8 cellular contexts compared by ENCODE assay signal in the genomic region with DNA sequence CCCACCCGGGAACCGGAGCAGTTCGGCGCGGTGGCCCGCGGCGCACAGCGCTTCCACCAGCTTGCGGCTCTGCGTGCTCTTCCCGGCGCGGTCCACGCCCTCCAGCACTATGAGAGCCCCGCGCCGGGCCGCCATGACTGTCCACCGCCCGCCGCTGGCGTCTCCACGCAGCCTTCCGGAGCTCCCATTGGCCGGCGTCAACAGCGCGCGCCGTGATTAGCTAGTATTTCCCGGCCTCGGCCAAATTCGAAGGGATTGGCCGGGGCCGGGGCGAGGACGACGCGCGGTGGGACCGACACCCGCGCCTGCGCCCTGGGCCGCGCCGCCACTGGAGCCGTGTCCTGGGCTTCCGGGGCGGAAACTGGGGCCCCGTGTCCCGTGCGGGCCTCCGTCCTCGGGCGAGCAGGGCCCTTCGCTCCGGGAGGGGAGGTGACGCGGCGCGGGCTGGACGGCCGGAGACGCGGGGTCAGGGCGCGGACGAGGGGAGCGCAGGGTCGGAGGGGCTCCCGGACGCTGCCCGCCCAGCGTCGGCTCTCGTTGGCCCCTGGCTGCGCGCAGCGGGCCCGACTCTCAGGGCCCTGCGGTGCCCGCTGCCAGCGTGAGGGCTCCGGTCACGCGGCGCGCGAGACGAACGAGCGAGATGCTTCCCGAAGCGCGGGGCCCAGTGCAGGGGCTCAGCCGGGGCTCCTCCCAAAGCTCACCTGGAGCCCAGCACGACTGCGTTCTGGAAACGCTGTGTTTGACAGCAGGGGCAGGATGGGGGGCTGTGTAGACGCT. TPM values are rescaled to one million over a fixed set of nuclear protein-coding genes. Genes with fewer than 3 reads are reported as not detected.
A peak's percentile ranks its signal among the peaks of the same experiment; 100 is the strongest.
DNase-seq lines count a peak whose midpoint lies in the region; ATAC-seq, FAIRE-seq and TF ChIP-seq lines count a peak whose summit lies in the region.

TSS of gene DTYMK (minus strand) at position 167 of the 777 bp plus-strand sequence. CDS start at position 135, 32 bp downstream.

- peak; percentile 81 for TF ChIP-seq POLR2A in H54 (IDR thresholded peaks at IDR 0.05; ENCODE audit: low read depth, low read length)
- TF ChIP-seq POLR2A in Raji (IDR thresholded peaks at IDR 0.05; ENCODE audit: insufficient read depth, low read depth, low read length): peak; percentile 81

- peak; percentile 98 for ATAC-seq in natural killer cell treated with Interleukin-12 subunit alpha and Interleukin-12 subunit beta and Interleukin-15 and Interleukin-18, amount 100 ng/mL, for 72 hours
- ATAC-seq in stimulated activated naive CD8-positive, alpha-beta T cell treated with anti-CD3 and anti-CD28 coated beads, Interleukin-15, Interleukin-2, amounts not matched to agents 100 U/mL and 50 U/mL, for 24 hours: peak; percentile 97

- peaks cover 6 to 16% of the 10 kb centered on the region in 2 donors for H3K4me1 Mint-ChIP-seq in natural killer cell treated with Interleukin-12 subunit alpha and Interleukin-12 subunit beta and Interleukin-15 and Interleukin-18, amount 100 ng/mL, for 72 hours (ENCODE audit: low read depth in 2 of 2)

- FAIRE-seq in H54 (lab: Jason Lieb, UNC): no peak

- peak; percentile 96 for DNase-seq in EL
- DNase-seq in H54 (ENCODE audit: insufficient read length, low spot score): peak; percentile 96
- peak; percentile 92 for DNase-seq in M059J (ENCODE audit: low read depth)
- DNase-seq in activated T-helper 9 cell treated with anti-CD3 and anti-CD28 coated beads, Interleukin-2, amount 50 U/mL, for 16 hours (ENCODE audit: low read depth): peak; percentile 93
- peak; percentile 91 for DNase-seq in fibroblast of peridontal ligament (ENCODE audit: extremely low read depth)
- peak; percentile 99 for DNase-seq in natural killer cell treated with Interleukin-12 subunit alpha and Interleukin-12 subunit beta and Interleukin-15 and Interleukin-18, amount 100 ng/mL, for 72 hours (ENCODE audit: low spot score)
- DNase-seq in stimulated activated naive CD8-positive, alpha-beta T cell treated with anti-CD3 and anti-CD28 coated beads, Interleukin-15, Interleukin-2, amounts not matched to agents 100 U/mL and 50 U/mL, for 24 hours: peak; percentile 98

- H3K9me3 Mint-ChIP-seq in natural killer cell treated with Interleukin-12 subunit alpha and Interleukin-12 subunit beta and Interleukin-15 and Interleukin-18, amount 100 ng/mL, for 72 hours: no peaks in the 10 kb centered on the region

- no peaks in the 10 kb centered on the region for H3K27me3 Mint-ChIP-seq in natural killer cell treated with Interleukin-12 subunit alpha and Interleukin-12 subunit beta and Interleukin-15 and Interleukin-18, amount 100 ng/mL, for 72 hours

- peak within 1 kb of the TSS; percentile 75 to 92 for H3K27ac Mint-ChIP-seq in natural killer cell treated with Interleukin-12 subunit alpha and Interleukin-12 subunit beta and Interleukin-15 and Interleukin-18, amount 100 ng/mL, for 72 hours

- H3K36me3 Mint-ChIP-seq in natural killer cell treated with Interleukin-12 subunit alpha and Interleukin-12 subunit beta and Interleukin-15 and Interleukin-18, amount 100 ng/mL, for 72 hours: peaks cover 11% of the 10 kb centered on the region

- H3K4me3 Mint-ChIP-seq in natural killer cell treated with Interleukin-12 subunit alpha and Interleukin-12 subunit beta and Interleukin-15 and Interleukin-18, amount 100 ng/mL, for 72 hours: peak within 1 kb of the TSS; percentile 87

RNA-seq across cellular contexts. Expression of gene DTYMK, which starts in this region (rescaled TPM):
- 40.6 and 49.3 TPM in 2 replicates for total RNA-seq in M059J (2014; rRNA removed; shearing (Covaris generic))
- 100 to 1,000 TPM in 1 of 2 donors, 10 to 100 TPM in 1; 65.1 to 155 TPM for total RNA-seq in natural killer cell treated with Interleukin-12 subunit alpha and Interleukin-12 subunit beta and Interleukin-15 and Interleukin-18, amount 100 ng/mL, for 72 hours

Comparison
In these comparisons a context has a peak if more than half of its experiments do, and no peak if none do; other contexts are left out.
1. Peak in every context shown above with its lines: DNase-seq and ATAC-seq.